Comparison of ENCODE assay signal across 8 cellular contexts in the genomic region with DNA sequence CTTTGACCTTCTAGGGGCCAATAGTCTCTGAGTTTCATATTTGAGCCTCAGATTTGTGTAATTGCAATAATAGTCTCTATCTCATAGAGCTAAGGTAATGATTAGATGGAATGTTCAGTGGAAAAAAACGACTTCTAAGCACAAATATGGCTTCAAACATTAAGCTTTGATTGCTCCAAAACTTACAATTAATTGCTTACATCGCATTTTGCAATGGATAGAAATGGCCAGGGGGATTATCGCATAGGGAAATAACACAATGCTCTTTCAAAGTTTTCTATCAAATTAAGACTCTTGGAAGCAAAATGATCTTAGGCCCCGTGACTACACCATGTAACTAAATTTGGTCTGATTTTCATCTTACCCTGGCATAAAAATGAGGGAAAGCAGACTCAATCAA.
"Had no signal": no experiment of that assay in that cellular context is flagged by ENCODE, and none has a peak within 500 bp of the region (broad histone marks: within the 10 kb centered on the region; RNA-seq: fewer than 3 reads in every experiment).

No MANE protein-coding gene starts in this region.

- DNase-seq: GDM1, GF-D8 had no signal

- H3K4me3 ChIP-seq: GM12878 had no signal

- FAIRE-seq: G401.6, GM12878, GM12891, GM12892, GM18507, GM19239 had no signal

- ATAC-seq: GM12878 had no signal
